16 cellular contexts compared by ENCODE assay signal in genomic region chr5:170619869-170620268, GRCh38.
"Had no signal": no experiment of that assay in that cellular context is flagged by ENCODE, and none has a peak within 500 bp of the region (broad histone marks: within the 10 kb centered on the region; RNA-seq: fewer than 3 reads in every experiment).

No MANE protein-coding gene starts in this region.

- H3K36me3 Mint-ChIP-seq: activated CD4-positive, alpha-beta memory T cell treated with anti-CD3 and anti-CD28 coated beads for 36 hours; activated naive CD8-positive, alpha-beta T cell treated with anti-CD3 and anti-CD28 coated beads, Interleukin-2, amount 10 ng/mL, durations not matched to agents 7 days and 5 days; natural killer cell had no signal

- H3K27ac Mint-ChIP-seq: activated CD4-positive, alpha-beta memory T cell treated with anti-CD3 and anti-CD28 coated beads for 36 hours; activated naive CD8-positive, alpha-beta T cell treated with anti-CD3 and anti-CD28 coated beads, Interleukin-2, amount 10 ng/mL, durations not matched to agents 7 days and 5 days; natural killer cell had no signal

- H3K4me3 ChIP-seq: tibial nerve, uterus had no signal

- H3K36me3 ChIP-seq: neutrophil, tibial nerve, uterus, WERI-Rb-1 had no signal

- H3K9me3 ChIP-seq: neutrophil, tibial nerve, uterus had no signal

- H3K4me1 ChIP-seq: parathyroid adenoma, uterus had no signal

- H3K4me3 Mint-ChIP-seq: activated CD4-positive, alpha-beta memory T cell treated with anti-CD3 and anti-CD28 coated beads for 36 hours; activated naive CD8-positive, alpha-beta T cell treated with anti-CD3 and anti-CD28 coated beads, Interleukin-2, amount 10 ng/mL, durations not matched to agents 7 days and 5 days; natural killer cell had no signal

- DNase-seq: activated CD4-positive, alpha-beta memory T cell treated with anti-CD3 and anti-CD28 coated beads for 36 hours; activated gamma-delta T cell treated with Interleukin-2 at 50 U/mL for 16 hours; activated naive CD8-positive, alpha-beta T cell treated with anti-CD3 and anti-CD28 coated beads, Interleukin-2, amount 10 ng/mL, durations not matched to agents 7 days and 5 days; activated T-cell treated with anti-CD3 and anti-CD28 coated beads, Interleukin-2, amount 50 U/mL, for 48 hours; aorta; effector CD8-positive, alpha-beta T cell; foreskin fibroblast; hypothalamus; mesenchymal stem cell; natural killer cell; stimulated activated CD4-positive, alpha-beta T cell treated with anti-CD3 and anti-CD28 coated beads, Interleukin-1b, Interleukin-23, amount 100 ng/mL, for 48 hours; uterus; WERI-Rb-1 had no signal

- H3K9me3 Mint-ChIP-seq: activated CD4-positive, alpha-beta memory T cell treated with anti-CD3 and anti-CD28 coated beads for 36 hours; activated naive CD8-positive, alpha-beta T cell treated with anti-CD3 and anti-CD28 coated beads, Interleukin-2, amount 10 ng/mL, durations not matched to agents 7 days and 5 days; natural killer cell had no signal

- H3K27me3 ChIP-seq: tibial nerve, uterus had no signal

- H3K27ac ChIP-seq: neutrophil, parathyroid adenoma, tibial nerve, uterus, WERI-Rb-1 had no signal

- ATAC-seq: natural killer cell had no signal
